15 cellular contexts compared by ENCODE assay signal in genomic region chr14:69559581-69560011, GRCh38. TPM values are rescaled to one million over a fixed set of nuclear protein-coding genes. Genes with fewer than 3 reads are reported as not detected.
DNase-seq lines count a peak whose midpoint lies in the region; ATAC-seq and TF ChIP-seq lines count a peak whose summit lies in the region.
"Had no signal": no experiment of that assay in that cellular context is flagged by ENCODE, and none has a peak within 500 bp of the region (broad histone marks: within the 10 kb centered on the region; RNA-seq: fewer than 3 reads in every experiment).

No MANE protein-coding gene starts in this region.

- H2BK15ac ChIP-seq in H9 (ENCODE audit: low read depth, low read length) (no peak overlapping the region), neuronal stem cell (ENCODE audit: low read length) (no peak overlapping the region)

- H2AK5ac ChIP-seq in H9 (ENCODE audit: insufficient read length, low read length) (no peak overlapping the region), neuronal stem cell (ENCODE audit: low read depth, low read length) (no peak overlapping the region)

- H3K36me3 Mint-ChIP-seq in H9 (ENCODE audit: insufficient read depth in 1 of 3, low read depth in 3 of 3), result no peaks in the 10 kb centered on the region
- no peaks in the 10 kb centered on the region for H3K36me3 Mint-ChIP-seq in HFFc6 (ENCODE audit: low read depth)

- no peak overlapping the region for H4K8ac ChIP-seq in H9 (replicated peaks; ENCODE audit: insufficient read length, low read depth, low read length)
- no peak overlapping the region for H4K8ac ChIP-seq in neuronal stem cell (ENCODE audit: low read depth, low read length)

- no peak overlapping the region for H4K5ac ChIP-seq in H9 (ENCODE audit: insufficient read length, low read depth, low read length)

- H3K79me2 ChIP-seq in H9 (ENCODE audit: insufficient read depth, low read length) (no peaks in the 10 kb centered on the region), mammary epithelial cell (ENCODE audit: insufficient read depth, low read length) (no peaks in the 10 kb centered on the region)

- H3K9me3 ChIP-seq in H9 (ENCODE audit: control insufficient read depth, low read depth, low read length) (no peaks in the 10 kb centered on the region), mammary epithelial cell (replicated peaks; ENCODE audit: insufficient read depth, low read length) (no peaks in the 10 kb centered on the region), neuronal stem cell (replicated peaks in 1 of 2; ENCODE audit: control insufficient read depth in 2 of 2, insufficient read depth in 1 of 2, low read depth in 1 of 2, low read length in 2 of 2) (no peaks in the 10 kb centered on the region), mucosa of descending colon (no peaks in the 10 kb centered on the region), testis (no peaks in the 10 kb centered on the region)
- H3K9me3 ChIP-seq: Caco-2, colonic mucosa, uterus had no signal

- no peak overlapping the region for H2BK120ac ChIP-seq in H9 (ENCODE audit: low read depth, low read length, poor library complexity, severe bottlenecking)
- H2BK120ac ChIP-seq in neuronal stem cell (ENCODE audit: low read depth, low read length), result no peak overlapping the region

- H3K27ac Mint-ChIP-seq in H9 (peak overlapping the region in 2 of 3 experiments; percentile 37 to 58; a peak in 3 of 7 replicates), HFFc6 (no peak overlapping the region)

- H3K4me1 Mint-ChIP-seq in H9 (peaks cover 30% of the 10 kb centered on the region in 2 experiments), HFFc6 (ENCODE audit: low read depth) (no peaks in the 10 kb centered on the region)

- no peaks in the 10 kb centered on the region; a peak in 1 of 5 replicates for H3K9me3 Mint-ChIP-seq in H9
- no peaks in the 10 kb centered on the region for H3K9me3 Mint-ChIP-seq in HFFc6

- no peak overlapping the region for H3T11ph ChIP-seq in H9 (ENCODE audit: low read length)

- H3K27me3 Mint-ChIP-seq in H9 (ENCODE audit: low read depth) (no peaks in the 10 kb centered on the region; the same call in 1 of the 2 replicates), HFFc6 (ENCODE audit: insufficient read depth) (peaks cover 50% of the 10 kb centered on the region)

- ATAC-seq in mucosa of descending colon (no peak), HG02642 (IDR thresholded peaks at IDR 0.05; ENCODE audit: poor library complexity, unreplicated experiment) (no peak)
- ATAC-seq: GM12878 had no signal

- H4K20me1 ChIP-seq in H9 (ENCODE audit: control insufficient read depth, insufficient read depth, insufficient read length) (no peaks in the 10 kb centered on the region), mammary epithelial cell (ENCODE audit: insufficient read depth, low read length) (no peaks in the 10 kb centered on the region)

- H3K27me3 ChIP-seq in H9 (ENCODE audit: insufficient read depth, low read length) (no peaks in the 10 kb centered on the region), mammary epithelial cell (ENCODE audit: insufficient read depth, low read length) (no peaks in the 10 kb centered on the region), neuronal stem cell (ENCODE audit: control insufficient read depth in 3 of 3, insufficient read depth in 3 of 3, low read depth in 1 of 3, low read length in 3 of 3) (no peaks in the 10 kb centered on the region), testis (no peaks in the 10 kb centered on the region)
- H3K27me3 ChIP-seq: colonic mucosa, uterus had no signal

- H3K79me1 ChIP-seq in H9 (ENCODE audit: insufficient read depth, low read depth, low read length, poor library complexity, severe bottlenecking) (no peaks in the 10 kb centered on the region), neuronal stem cell (ENCODE audit: low read depth, low read length) (no peaks in the 10 kb centered on the region)

- H3K27ac ChIP-seq in H9 (ENCODE audit: insufficient read length, low read depth, low read length) (no peak overlapping the region), mammary epithelial cell (ENCODE audit: insufficient read depth, low read depth, low read length) (no peak overlapping the region), neuronal stem cell (replicated peaks; ENCODE audit: low read length) (peak overlapping the region; percentile 2), testis (no peak overlapping the region)
- H3K27ac ChIP-seq: colonic mucosa, HL-60, uterus had no signal

- H3K4me1 ChIP-seq in H9 (ENCODE audit: insufficient read depth, low read length), result peaks cover 2% of the 10 kb centered on the region; the same call in 1 of the 2 replicates
- peaks cover 5% of the 10 kb centered on the region for H3K4me1 ChIP-seq in mammary epithelial cell (ENCODE audit: insufficient read depth, low read length)
- peaks cover 16 to 27% of the 10 kb centered on the region in 2 donors for H3K4me1 ChIP-seq in neuronal stem cell (ENCODE audit: control insufficient read depth in 2 of 2, insufficient read depth in 1 of 2, low read depth in 1 of 2, low read length in 2 of 2)
- no peaks in the 10 kb centered on the region for H3K4me1 ChIP-seq in mucosa of descending colon (ENCODE audit: low read depth)
- no peaks in the 10 kb centered on the region for H3K4me1 ChIP-seq in testis
- H3K4me1 ChIP-seq: Caco-2, colonic mucosa, uterus had no signal

- H2BK20ac ChIP-seq in H9 (ENCODE audit: low read depth, low read length, poor library complexity, severe bottlenecking), result no peak overlapping the region

- CTCF ChIA-PET in mammary epithelial cell (lab: Charles Lee; ENCODE audit: low non-redundant PET), result no interaction called here

- H3K23ac ChIP-seq in H9 (ENCODE audit: insufficient read length, low read depth, low read length) (no peak overlapping the region), neuronal stem cell (ENCODE audit: low read depth, low read length, poor library complexity) (no peak overlapping the region)

- no peak overlapping the region for H2BK12ac ChIP-seq in H9 (ENCODE audit: insufficient read length, low read depth, low read length)
- H2BK12ac ChIP-seq in neuronal stem cell (ENCODE audit: low read length), result no peak overlapping the region

- H3K4me3 Mint-ChIP-seq in H9 (no peak overlapping the region), HFFc6 (no peak overlapping the region)

- H3K14ac ChIP-seq in H9 (ENCODE audit: insufficient read depth, low read length) (no peak overlapping the region), neuronal stem cell (ENCODE audit: low read length) (no peak overlapping the region)

- no peaks in the 10 kb centered on the region for H3K36me3 ChIP-seq in mammary epithelial cell (ENCODE audit: insufficient read depth, low read length)
- H3K36me3 ChIP-seq in neuronal stem cell (replicated peaks in 1 of 2; ENCODE audit: control insufficient read depth in 2 of 2, insufficient read depth in 2 of 2, low read length in 2 of 2), result no peaks in the 10 kb centered on the region
- no peaks in the 10 kb centered on the region for H3K36me3 ChIP-seq in mucosa of descending colon (ENCODE audit: low read depth)
- H3K36me3 ChIP-seq in testis (ENCODE audit: low read depth, missing control alignments), result no peaks in the 10 kb centered on the region
- H3K36me3 ChIP-seq: colonic mucosa, uterus had no signal

- DNase-seq in H9 (no peak), NCI-H2107 treated with DMSO at 0.1 percent for 48 hours (lab: John Stamatoyannopoulos, UW; ENCODE audit: unreplicated experiment) (peak; percentile 87), mammary epithelial cell (peak; percentile 31), neuronal stem cell (ENCODE audit: low spot score) (no peak), mucosa of descending colon (no peak), testis (no peak), HFFc6 (no peak)
- DNase-seq: activated CD4-positive, alpha-beta T cell treated with anti-CD3 and anti-CD28 coated beads for 4 hours; activated naive CD4-positive, alpha-beta T cell treated with Interleukin-2 at 50 U/mL for 16 hours; Caco-2; colonic mucosa; uterus had no signal

- no peaks in the 10 kb centered on the region for H3K23me2 ChIP-seq in H9 (ENCODE audit: insufficient read length, low read depth, low read length, poor library complexity, severe bottlenecking)

- in situ Hi-C loops in mammary epithelial cell (cut with MboI; ENCODE audit: low sequenced_read_pairs in 2 of 2), result no loop called here

- no peak overlapping the region for H3K4ac ChIP-seq in H9 (ENCODE audit: low read depth, low read length)
- no peak overlapping the region for H3K4ac ChIP-seq in neuronal stem cell (ENCODE audit: low read length)

- no peak overlapping the region for H4K91ac ChIP-seq in H9 (ENCODE audit: insufficient read length, low read depth, low read length)
- no peak overlapping the region for H4K91ac ChIP-seq in neuronal stem cell (ENCODE audit: low read depth, low read length, poor library complexity)

- peak overlapping the region; percentile 58 for H3K18ac ChIP-seq in H9 (ENCODE audit: insufficient read length, low read depth, low read length)
- H3K18ac ChIP-seq in neuronal stem cell (ENCODE audit: low read length), result peak overlapping the region; percentile 24

- WGBS in H9 (ENCODE audit: extremely low coverage, insufficient read length, low lambda C conversion rate), result no CpG with 5 or more reads among the region's 6 CpGs
- 0% methylated on average over 4 of the region's 6 CpGs for WGBS in mammary epithelial cell (ENCODE audit: low coverage, missing lambda C conversion rate)
- WGBS in neuronal stem cell (ENCODE audit: extremely low coverage in 2 of 2, insufficient read length in 2 of 2, insufficient replicate concordance in 1 of 2), 2 donors, result no CpG with 5 or more reads among the region's 6 CpGs
- WGBS in testis, 2 donors, result 38 to 47% methylated on average over 6 of the region's 6 CpGs

- dilution Hi-C loops in mammary epithelial cell (cut with HindIII; ENCODE audit: low sequenced_read_pairs), result loop anchor here (5.0 kb wide), 2 partner anchors 37 to 267 kb away; no protein-coding TSS in a partner anchor

- H2BK5ac ChIP-seq in H9 (ENCODE audit: insufficient read length, low read length) (no peak overlapping the region), neuronal stem cell (ENCODE audit: low read length) (no peak overlapping the region)

- no TSS peak for BruUV-seq in mammary epithelial cell (replicated peaks; lab: Mats Ljungman, UMichigan)

- H3K9ac ChIP-seq in H9 (ENCODE audit: extremely low read depth, insufficient read length, low read length), result no peak overlapping the region
- no peak overlapping the region for H3K9ac ChIP-seq in mammary epithelial cell (ENCODE audit: insufficient read depth, low read length)
- no peak overlapping the region for H3K9ac ChIP-seq in neuronal stem cell (ENCODE audit: low read depth, low read length, poor library complexity)

- H3K56ac ChIP-seq in H9 (ENCODE audit: insufficient read length, low read depth, low read length), result peak overlapping the region; percentile 45

- no peak for TF ChIP-seq POLR2A in testis (IDR thresholded peaks at IDR 0.05)

- H2AFZ ChIP-seq in H9 (ENCODE audit: low read length), result no peak overlapping the region
- peak overlapping the region; percentile 60 for H2AFZ ChIP-seq in mammary epithelial cell (ENCODE audit: low read depth, low read length)
- peak overlapping the region; percentile 60 for H2AFZ ChIP-seq in neuronal stem cell (ENCODE audit: low read length)

- TF ChIP-seq CTCF in H9 (conservative IDR thresholded peaks at IDR 0.05), result no peak
- TF ChIP-seq CTCF in mammary epithelial cell (conservative IDR thresholded peaks at IDR 0.05 in 1 of 2, IDR thresholded peaks at IDR 0.05 in 1 of 2; ENCODE audit: extremely low read depth in 1 of 2, insufficient read depth in 1 of 2, low read depth in 1 of 2, low read length in 2 of 2), result no peak
- TF ChIP-seq CTCF in mucosa of descending colon (IDR thresholded peaks at IDR 0.05), result no peak
- TF ChIP-seq CTCF in testis (IDR thresholded peaks at IDR 0.05), result no peak
- no peak for TF ChIP-seq CTCF in HFFc6 (IDR thresholded peaks at IDR 0.05)

- intact Hi-C loops in mammary epithelial cell (cut with micrococcal nuclease), result loop anchor here (2.0 kb wide), 1 partner anchor 15 kb away; the partner anchor contains the start of gene CCDC177
- intact Hi-C loops in mucosa of descending colon (cut with DNase I, micrococcal nuclease), result no loop called here
- intact Hi-C loops in testis (cut with DNase I; ENCODE audit: low total_unique reads), result no loop called here

- H3K4me2 ChIP-seq in H9 (ENCODE audit: insufficient read depth, insufficient read length, low read length), result no peak overlapping the region
- no peak overlapping the region for H3K4me2 ChIP-seq in mammary epithelial cell (ENCODE audit: insufficient read depth, low read depth, low read length)
- no peak overlapping the region for H3K4me2 ChIP-seq in neuronal stem cell (ENCODE audit: insufficient read depth, low read length, poor library complexity, severe bottlenecking)

- H3K4me3 ChIP-seq in mammary epithelial cell (replicated peaks in 1 of 3; ENCODE audit: insufficient read depth in 1 of 3, low read depth in 2 of 3, low read length in 3 of 3), result no peak overlapping the region
- H3K4me3 ChIP-seq in neuronal stem cell (ENCODE audit: low read length in 2 of 2), result peak overlapping the region in 1 of 2 donors; percentile 0
- H3K4me3 ChIP-seq in mucosa of descending colon, result no peak overlapping the region
- H3K4me3 ChIP-seq in testis, result no peak overlapping the region
- H3K4me3 ChIP-seq: colonic mucosa, GM12878, uterus had no signal

RNA-seq across cellular contexts. Expression of gene CCDC177, which starts 15.1 kb away (rescaled TPM):
- 6.1 and 6.2 TPM in 2 replicates for total RNA-seq in H9 (2021)
- total RNA-seq in mammary epithelial cell, result not detected
- not detected for polyA plus RNA-seq in mammary epithelial cell
- not detected for polyA minus RNA-seq in mammary epithelial cell
- 7.6 TPM for polyA plus RNA-seq in neuronal stem cell (2013, experiment 1 of 2)
- 7.7 TPM for polyA plus RNA-seq in neuronal stem cell (2013, experiment 2 of 2)
- total RNA-seq in mucosa of descending colon, result not detected
- total RNA-seq in testis, result 1 to 10 TPM; 1.7 to 1.9 TPM
- polyA plus RNA-seq in testis (ENCODE audit: insufficient read depth, low read depth, low replicate concordance), result 0.63 TPM
- not detected for total RNA-seq in HFFc6 (2021; fragmentation: NEBNext Ultra II Directional; extraction: Animal tissue kit (Norgen Biotek cat#: 25700))
- total RNA-seq: colonic mucosa, GM12878, uterus had no signal
- polyA plus RNA-seq: GM12878 had no signal

RNA-seq across cellular contexts. Expression of gene SUSD6, which starts 51.8 kb away (rescaled TPM):
- total RNA-seq in H9 (2021) (3.6 and 3.7 TPM in 2 replicates), mammary epithelial cell (10 to 100 TPM; 34.8 to 45.6 TPM), mucosa of descending colon (10 to 100 TPM; 56.3 to 98.3 (median 95.6) TPM), testis (10 to 100 TPM; 38.7 to 39.5 TPM)
- polyA plus RNA-seq in mammary epithelial cell (17.1 TPM), testis (ENCODE audit: insufficient read depth, low read depth, low replicate concordance) (27.7 TPM)
- 41.4 TPM for polyA minus RNA-seq in mammary epithelial cell
- 5.6 TPM for polyA plus RNA-seq in neuronal stem cell (2013, experiment 1 of 2)
- 5.6 TPM for polyA plus RNA-seq in neuronal stem cell (2013, experiment 2 of 2)
- total RNA-seq in HFFc6 (2021; fragmentation: NEBNext Ultra II Directional; extraction: Animal tissue kit (Norgen Biotek cat#: 25700)), result 10 to 100 TPM; 15.8 to 21.8 (median 17.9) TPM

Comparison
In these comparisons a context has a peak if more than half of its experiments do, and no peak if none do; other contexts are left out.
1. DNase-seq: peak in NCI-H2107 treated with DMSO at 0.1 percent for 48 hours (single experiment) and mammary epithelial cell (single experiment); none in H9 (single experiment), neuronal stem cell (single experiment), mucosa of descending colon (0 of 3), testis (single experiment) and HFFc6 (single experiment).